1 cellular context compared by ENCODE assay signal in genomic region chr18:10797882-10798281, GRCh38.
TF ChIP-seq lines count a peak whose summit lies in the region.

No MANE protein-coding gene starts in this region.

TF ChIP-seq in GM23338, 12 proteins besides CTCF, POLR2A, EP300 and RAD21 (continued from another document):
- TF ChIP-seq, protein P1, sequence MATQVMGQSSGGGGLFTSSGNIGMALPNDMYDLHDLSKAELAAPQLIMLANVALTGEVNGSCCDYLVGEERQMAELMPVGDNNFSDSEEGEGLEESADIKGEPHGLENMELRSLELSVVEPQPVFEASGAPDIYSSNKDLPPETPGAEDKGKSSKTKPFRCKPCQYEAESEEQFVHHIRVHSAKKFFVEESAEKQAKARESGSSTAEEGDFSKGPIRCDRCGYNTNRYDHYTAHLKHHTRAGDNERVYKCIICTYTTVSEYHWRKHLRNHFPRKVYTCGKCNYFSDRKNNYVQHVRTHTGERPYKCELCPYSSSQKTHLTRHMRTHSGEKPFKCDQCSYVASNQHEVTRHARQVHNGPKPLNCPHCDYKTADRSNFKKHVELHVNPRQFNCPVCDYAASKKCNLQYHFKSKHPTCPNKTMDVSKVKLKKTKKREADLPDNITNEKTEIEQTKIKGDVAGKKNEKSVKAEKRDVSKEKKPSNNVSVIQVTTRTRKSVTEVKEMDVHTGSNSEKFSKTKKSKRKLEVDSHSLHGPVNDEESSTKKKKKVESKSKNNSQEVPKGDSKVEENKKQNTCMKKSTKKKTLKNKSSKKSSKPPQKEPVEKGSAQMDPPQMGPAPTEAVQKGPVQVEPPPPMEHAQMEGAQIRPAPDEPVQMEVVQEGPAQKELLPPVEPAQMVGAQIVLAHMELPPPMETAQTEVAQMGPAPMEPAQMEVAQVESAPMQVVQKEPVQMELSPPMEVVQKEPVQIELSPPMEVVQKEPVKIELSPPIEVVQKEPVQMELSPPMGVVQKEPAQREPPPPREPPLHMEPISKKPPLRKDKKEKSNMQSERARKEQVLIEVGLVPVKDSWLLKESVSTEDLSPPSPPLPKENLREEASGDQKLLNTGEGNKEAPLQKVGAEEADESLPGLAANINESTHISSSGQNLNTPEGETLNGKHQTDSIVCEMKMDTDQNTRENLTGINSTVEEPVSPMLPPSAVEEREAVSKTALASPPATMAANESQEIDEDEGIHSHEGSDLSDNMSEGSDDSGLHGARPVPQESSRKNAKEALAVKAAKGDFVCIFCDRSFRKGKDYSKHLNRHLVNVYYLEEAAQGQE (IDR thresholded peaks at IDR 0.05; ENCODE audit: unreplicated experiment): no peak
- TF ChIP-seq NANOG (IDR thresholded peaks at IDR 0.05; ENCODE audit: borderline replicate concordance): no peak
- no peak for TF ChIP-seq ZNF114 (CRISPR knock-in tag; IDR thresholded peaks at IDR 0.05)
- no peak for TF ChIP-seq EZH2 (IDR thresholded peaks at IDR 0.05; ENCODE audit: low read depth, unreplicated experiment)
- no peak for TF ChIP-seq CREB1 (CRISPR knock-in tag; IDR thresholded peaks at IDR 0.05; ENCODE audit: low read depth)
- TF ChIP-seq STAT1 (IDR thresholded peaks at IDR 0.05; ENCODE audit: unreplicated experiment): no peak
- no peak for TF ChIP-seq ZNF331 (CRISPR knock-in tag; IDR thresholded peaks at IDR 0.05; ENCODE audit: low read depth)
TF ChIP-seq in GM23338: peak in this region for 0.
